Comparison of ENCODE assay signal across 1 cellular context in the genomic region with DNA sequence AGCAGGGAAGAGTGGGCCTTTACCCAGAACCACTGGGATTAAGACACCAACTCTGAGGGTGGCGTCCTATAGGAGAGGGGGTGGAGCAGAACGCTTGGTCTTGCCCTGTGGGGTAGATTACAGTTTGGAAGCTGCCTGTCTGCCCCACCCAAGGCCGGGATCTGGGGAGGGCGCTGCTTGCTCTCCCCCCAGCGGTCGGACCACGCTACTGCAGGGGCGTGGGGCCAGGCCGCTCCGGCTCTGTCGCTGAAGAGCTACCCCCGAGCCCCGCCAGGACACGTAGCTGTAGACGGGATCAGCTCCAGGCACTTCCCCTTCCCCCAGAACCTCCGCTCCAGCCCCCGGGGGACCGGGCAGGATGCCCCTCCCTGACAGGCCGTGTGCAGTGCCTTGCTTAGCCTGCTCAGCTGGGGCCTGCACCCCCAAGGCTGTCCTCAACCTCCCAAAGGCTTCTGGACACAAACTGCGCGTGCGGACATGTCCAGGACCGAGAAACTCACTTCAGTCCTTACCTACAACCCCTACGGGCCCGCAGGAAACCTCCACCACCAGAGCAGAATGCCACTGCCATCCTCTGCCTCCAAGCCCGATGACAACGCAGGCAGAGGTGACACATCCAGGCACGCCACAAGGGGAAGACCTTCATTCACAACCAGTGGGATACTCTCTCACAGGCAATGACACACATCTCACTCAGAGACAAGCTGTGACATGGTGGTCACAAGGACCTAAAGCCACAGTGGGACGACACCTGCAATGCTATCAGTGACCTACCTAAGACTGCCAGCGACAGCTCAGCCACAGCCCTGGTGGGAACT.
TF ChIP-seq lines count a peak whose summit lies in the region.

No MANE protein-coding gene starts in this region.

TF ChIP-seq in K562, 482 proteins besides CTCF, POLR2A, EP300 and RAD21 (continued from another document and continues in another):
- TF ChIP-seq, protein P1, sequence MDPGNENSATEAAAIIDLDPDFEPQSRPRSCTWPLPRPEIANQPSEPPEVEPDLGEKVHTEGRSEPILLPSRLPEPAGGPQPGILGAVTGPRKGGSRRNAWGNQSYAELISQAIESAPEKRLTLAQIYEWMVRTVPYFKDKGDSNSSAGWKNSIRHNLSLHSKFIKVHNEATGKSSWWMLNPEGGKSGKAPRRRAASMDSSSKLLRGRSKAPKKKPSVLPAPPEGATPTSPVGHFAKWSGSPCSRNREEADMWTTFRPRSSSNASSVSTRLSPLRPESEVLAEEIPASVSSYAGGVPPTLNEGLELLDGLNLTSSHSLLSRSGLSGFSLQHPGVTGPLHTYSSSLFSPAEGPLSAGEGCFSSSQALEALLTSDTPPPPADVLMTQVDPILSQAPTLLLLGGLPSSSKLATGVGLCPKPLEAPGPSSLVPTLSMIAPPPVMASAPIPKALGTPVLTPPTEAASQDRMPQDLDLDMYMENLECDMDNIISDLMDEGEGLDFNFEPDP (CRISPR knock-in tag; IDR thresholded peaks at IDR 0.05) = no peak
- no peak for TF ChIP-seq RFX5 (IDR thresholded peaks at IDR 0.05; ENCODE audit: low read depth, low read length)
- TF ChIP-seq PYGO2 (tag; IDR thresholded peaks at IDR 0.05) = no peak
- no peak for TF ChIP-seq KDM5B (IDR thresholded peaks at IDR 0.05; ENCODE audit: insufficient replicate concordance, low read depth, low read length)
- TF ChIP-seq ZNF561 (CRISPR knock-in tag; conservative IDR thresholded peaks at IDR 0.05) = 0 out of 2 replicates have a peak, but pooled peaks have one; percentile 35
- TF ChIP-seq, protein P2, sequence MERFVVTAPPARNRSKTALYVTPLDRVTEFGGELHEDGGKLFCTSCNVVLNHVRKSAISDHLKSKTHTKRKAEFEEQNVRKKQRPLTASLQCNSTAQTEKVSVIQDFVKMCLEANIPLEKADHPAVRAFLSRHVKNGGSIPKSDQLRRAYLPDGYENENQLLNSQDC (CRISPR knock-in tag; IDR thresholded peaks at IDR 0.05) = no peak
- 0 out of 2 replicates have a peak, but pooled peaks have one; percentile 50 for TF ChIP-seq HDGF (IDR thresholded peaks at IDR 0.05)
- no peak for TF ChIP-seq SRSF1 (IDR thresholded peaks at IDR 0.05; ENCODE audit: low read depth, low read length)
- TF ChIP-seq ZC3H11A (IDR thresholded peaks at IDR 0.05; ENCODE audit: low read depth, low read length) = no peak
- no peak for TF ChIP-seq SUPT5H (IDR thresholded peaks at IDR 0.05)
- peak; percentile 37; the same call in 1 of the 2 replicates for TF ChIP-seq POLR2G (IDR thresholded peaks at IDR 0.05; ENCODE audit: low read depth, low read length)
- no peak for TF ChIP-seq HOXB6 (CRISPR knock-in tag; IDR thresholded peaks at IDR 0.05; ENCODE audit: borderline replicate concordance)
- TF ChIP-seq HDAC1 (IDR thresholded peaks at IDR 0.05) = no peak
- TF ChIP-seq KLF6 (CRISPR knock-in tag; IDR thresholded peaks at IDR 0.05; ENCODE audit: borderline replicate concordance) = peak; percentile 30; the same call in 1 of the 2 replicates
- no peak for TF ChIP-seq ZNF785 (CRISPR knock-in tag; IDR thresholded peaks at IDR 0.05)
- no peak for TF ChIP-seq MTA2 (IDR thresholded peaks at IDR 0.05; ENCODE audit: low read depth)
- TF ChIP-seq, protein P3, sequence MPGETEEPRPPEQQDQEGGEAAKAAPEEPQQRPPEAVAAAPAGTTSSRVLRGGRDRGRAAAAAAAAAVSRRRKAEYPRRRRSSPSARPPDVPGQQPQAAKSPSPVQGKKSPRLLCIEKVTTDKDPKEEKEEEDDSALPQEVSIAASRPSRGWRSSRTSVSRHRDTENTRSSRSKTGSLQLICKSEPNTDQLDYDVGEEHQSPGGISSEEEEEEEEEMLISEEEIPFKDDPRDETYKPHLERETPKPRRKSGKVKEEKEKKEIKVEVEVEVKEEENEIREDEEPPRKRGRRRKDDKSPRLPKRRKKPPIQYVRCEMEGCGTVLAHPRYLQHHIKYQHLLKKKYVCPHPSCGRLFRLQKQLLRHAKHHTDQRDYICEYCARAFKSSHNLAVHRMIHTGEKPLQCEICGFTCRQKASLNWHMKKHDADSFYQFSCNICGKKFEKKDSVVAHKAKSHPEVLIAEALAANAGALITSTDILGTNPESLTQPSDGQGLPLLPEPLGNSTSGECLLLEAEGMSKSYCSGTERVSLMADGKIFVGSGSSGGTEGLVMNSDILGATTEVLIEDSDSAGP (CRISPR knock-in tag; IDR thresholded peaks at IDR 0.05) = no peak
- TF ChIP-seq, protein P4, sequence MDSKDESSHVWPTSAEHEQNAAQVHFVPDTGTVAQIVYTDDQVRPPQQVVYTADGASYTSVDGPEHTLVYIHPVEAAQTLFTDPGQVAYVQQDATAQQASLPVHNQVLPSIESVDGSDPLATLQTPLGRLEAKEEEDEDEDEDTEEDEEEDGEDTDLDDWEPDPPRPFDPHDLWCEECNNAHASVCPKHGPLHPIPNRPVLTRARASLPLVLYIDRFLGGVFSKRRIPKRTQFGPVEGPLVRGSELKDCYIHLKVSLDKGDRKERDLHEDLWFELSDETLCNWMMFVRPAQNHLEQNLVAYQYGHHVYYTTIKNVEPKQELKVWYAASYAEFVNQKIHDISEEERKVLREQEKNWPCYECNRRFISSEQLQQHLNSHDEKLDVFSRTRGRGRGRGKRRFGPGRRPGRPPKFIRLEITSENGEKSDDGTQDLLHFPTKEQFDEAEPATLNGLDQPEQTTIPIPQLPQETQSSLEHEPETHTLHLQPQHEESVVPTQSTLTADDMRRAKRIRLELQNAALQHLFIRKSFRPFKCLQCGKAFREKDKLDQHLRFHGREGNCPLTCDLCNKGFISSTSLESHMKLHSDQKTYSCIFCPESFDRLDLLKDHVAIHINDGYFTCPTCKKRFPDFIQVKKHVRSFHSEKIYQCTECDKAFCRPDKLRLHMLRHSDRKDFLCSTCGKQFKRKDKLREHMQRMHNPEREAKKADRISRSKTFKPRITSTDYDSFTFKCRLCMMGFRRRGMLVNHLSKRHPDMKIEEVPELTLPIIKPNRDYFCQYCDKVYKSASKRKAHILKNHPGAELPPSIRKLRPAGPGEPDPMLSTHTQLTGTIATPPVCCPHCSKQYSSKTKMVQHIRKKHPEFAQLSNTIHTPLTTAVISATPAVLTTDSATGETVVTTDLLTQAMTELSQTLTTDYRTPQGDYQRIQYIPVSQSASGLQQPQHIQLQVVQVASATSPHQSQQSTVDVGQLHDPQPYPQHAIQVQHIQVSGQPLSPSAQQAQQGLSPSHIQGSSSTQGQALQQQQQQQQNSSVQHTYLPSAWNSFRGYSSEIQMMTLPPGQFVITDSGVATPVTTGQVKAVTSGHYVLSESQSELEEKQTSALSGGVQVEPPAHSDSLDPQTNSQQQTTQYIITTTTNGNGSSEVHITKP (IDR thresholded peaks at IDR 0.05; ENCODE audit: partially characterized antibody) = peak; percentile 84
- TF ChIP-seq, protein P5, sequence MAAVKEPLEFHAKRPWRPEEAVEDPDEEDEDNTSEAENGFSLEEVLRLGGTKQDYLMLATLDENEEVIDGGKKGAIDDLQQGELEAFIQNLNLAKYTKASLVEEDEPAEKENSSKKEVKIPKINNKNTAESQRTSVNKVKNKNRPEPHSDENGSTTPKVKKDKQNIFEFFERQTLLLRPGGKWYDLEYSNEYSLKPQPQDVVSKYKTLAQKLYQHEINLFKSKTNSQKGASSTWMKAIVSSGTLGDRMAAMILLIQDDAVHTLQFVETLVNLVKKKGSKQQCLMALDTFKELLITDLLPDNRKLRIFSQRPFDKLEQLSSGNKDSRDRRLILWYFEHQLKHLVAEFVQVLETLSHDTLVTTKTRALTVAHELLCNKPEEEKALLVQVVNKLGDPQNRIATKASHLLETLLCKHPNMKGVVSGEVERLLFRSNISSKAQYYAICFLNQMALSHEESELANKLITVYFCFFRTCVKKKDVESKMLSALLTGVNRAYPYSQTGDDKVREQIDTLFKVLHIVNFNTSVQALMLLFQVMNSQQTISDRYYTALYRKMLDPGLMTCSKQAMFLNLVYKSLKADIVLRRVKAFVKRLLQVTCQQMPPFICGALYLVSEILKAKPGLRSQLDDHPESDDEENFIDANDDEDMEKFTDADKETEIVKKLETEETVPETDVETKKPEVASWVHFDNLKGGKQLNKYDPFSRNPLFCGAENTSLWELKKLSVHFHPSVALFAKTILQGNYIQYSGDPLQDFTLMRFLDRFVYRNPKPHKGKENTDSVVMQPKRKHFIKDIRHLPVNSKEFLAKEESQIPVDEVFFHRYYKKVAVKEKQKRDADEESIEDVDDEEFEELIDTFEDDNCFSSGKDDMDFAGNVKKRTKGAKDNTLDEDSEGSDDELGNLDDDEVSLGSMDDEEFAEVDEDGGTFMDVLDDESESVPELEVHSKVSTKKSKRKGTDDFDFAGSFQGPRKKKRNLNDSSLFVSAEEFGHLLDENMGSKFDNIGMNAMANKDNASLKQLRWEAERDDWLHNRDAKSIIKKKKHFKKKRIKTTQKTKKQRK (IDR thresholded peaks at IDR 0.05; ENCODE audit: borderline replicate concordance, low read depth, low read length) = no peak
- no peak for TF ChIP-seq CHD4 (IDR thresholded peaks at IDR 0.05; ENCODE audit: insufficient read depth, insufficient replicate concordance, low read depth, low read length, poor library complexity, severe bottlenecking)
- TF ChIP-seq LEF1 (IDR thresholded peaks at IDR 0.05) = no peak
- TF ChIP-seq, protein P6, sequence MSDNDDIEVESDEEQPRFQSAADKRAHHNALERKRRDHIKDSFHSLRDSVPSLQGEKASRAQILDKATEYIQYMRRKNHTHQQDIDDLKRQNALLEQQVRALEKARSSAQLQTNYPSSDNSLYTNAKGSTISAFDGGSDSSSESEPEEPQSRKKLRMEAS (CRISPR knock-in tag; IDR thresholded peaks at IDR 0.05) = peak; percentile 30
- TF ChIP-seq, protein P7, sequence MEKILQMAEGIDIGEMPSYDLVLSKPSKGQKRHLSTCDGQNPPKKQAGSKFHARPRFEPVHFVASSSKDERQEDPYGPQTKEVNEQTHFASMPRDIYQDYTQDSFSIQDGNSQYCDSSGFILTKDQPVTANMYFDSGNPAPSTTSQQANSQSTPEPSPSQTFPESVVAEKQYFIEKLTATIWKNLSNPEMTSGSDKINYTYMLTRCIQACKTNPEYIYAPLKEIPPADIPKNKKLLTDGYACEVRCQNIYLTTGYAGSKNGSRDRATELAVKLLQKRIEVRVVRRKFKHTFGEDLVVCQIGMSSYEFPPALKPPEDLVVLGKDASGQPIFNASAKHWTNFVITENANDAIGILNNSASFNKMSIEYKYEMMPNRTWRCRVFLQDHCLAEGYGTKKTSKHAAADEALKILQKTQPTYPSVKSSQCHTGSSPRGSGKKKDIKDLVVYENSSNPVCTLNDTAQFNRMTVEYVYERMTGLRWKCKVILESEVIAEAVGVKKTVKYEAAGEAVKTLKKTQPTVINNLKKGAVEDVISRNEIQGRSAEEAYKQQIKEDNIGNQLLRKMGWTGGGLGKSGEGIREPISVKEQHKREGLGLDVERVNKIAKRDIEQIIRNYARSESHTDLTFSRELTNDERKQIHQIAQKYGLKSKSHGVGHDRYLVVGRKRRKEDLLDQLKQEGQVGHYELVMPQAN (IDR thresholded peaks at IDR 0.05; ENCODE audit: borderline replicate concordance) = no peak
- TF ChIP-seq ZBTB1 (CRISPR knock-in tag; IDR thresholded peaks at IDR 0.05; ENCODE audit: borderline replicate concordance, low read depth) = peak; percentile 43; the same call in 1 of the 2 replicates
- no peak for TF ChIP-seq NCOA4 (IDR thresholded peaks at IDR 0.05; ENCODE audit: partially characterized antibody)
- no peak for TF ChIP-seq MCM3 (IDR thresholded peaks at IDR 0.05)
- TF ChIP-seq, protein P8, sequence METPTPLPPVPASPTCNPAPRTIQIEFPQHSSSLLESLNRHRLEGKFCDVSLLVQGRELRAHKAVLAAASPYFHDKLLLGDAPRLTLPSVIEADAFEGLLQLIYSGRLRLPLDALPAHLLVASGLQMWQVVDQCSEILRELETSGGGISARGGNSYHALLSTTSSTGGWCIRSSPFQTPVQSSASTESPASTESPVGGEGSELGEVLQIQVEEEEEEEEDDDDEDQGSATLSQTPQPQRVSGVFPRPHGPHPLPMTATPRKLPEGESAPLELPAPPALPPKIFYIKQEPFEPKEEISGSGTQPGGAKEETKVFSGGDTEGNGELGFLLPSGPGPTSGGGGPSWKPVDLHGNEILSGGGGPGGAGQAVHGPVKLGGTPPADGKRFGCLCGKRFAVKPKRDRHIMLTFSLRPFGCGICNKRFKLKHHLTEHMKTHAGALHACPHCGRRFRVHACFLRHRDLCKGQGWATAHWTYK (CRISPR knock-in tag; IDR thresholded peaks at IDR 0.05) = peak; percentile 15; the same call in 1 of the 2 replicates
- TF ChIP-seq, protein P9, sequence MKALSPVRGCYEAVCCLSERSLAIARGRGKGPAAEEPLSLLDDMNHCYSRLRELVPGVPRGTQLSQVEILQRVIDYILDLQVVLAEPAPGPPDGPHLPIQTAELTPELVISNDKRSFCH (CRISPR knock-in tag; IDR thresholded peaks at IDR 0.05) = no peak
- TF ChIP-seq, protein P9 (tag; IDR thresholded peaks at IDR 0.05) = no peak
- TF ChIP-seq EGR1 (conservative IDR thresholded peaks at IDR 0.05) = no peak
- TF ChIP-seq, protein P10, sequence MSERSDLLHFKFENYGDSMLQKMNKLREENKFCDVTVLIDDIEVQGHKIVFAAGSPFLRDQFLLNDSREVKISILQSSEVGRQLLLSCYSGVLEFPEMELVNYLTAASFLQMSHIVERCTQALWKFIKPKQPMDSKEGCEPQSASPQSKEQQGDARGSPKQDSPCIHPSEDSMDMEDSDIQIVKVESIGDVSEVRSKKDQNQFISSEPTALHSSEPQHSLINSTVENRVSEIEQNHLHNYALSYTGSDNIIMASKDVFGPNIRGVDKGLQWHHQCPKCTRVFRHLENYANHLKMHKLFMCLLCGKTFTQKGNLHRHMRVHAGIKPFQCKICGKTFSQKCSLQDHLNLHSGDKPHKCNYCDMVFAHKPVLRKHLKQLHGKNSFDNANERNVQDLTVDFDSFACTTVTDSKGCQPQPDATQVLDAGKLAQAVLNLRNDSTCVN (CRISPR knock-in tag; IDR thresholded peaks at IDR 0.05) = no peak
- TF ChIP-seq ZNF140 (CRISPR knock-in tag; IDR thresholded peaks at IDR 0.05) = no peak
- TF ChIP-seq ZNF165 (CRISPR knock-in tag; IDR thresholded peaks at IDR 0.05; ENCODE audit: borderline replicate concordance) = 0 out of 2 replicates have a peak, but pooled peaks have one; percentile 8
- TF ChIP-seq MCM7 (IDR thresholded peaks at IDR 0.05) = no peak
- TF ChIP-seq ZFX (CRISPR knock-in tag; IDR thresholded peaks at IDR 0.05) = peak; percentile 54
- TF ChIP-seq NFE2L1 (tag; IDR thresholded peaks at IDR 0.05; ENCODE audit: borderline replicate concordance, low read depth) = no peak
- TF ChIP-seq ZNF644 (tag; IDR thresholded peaks at IDR 0.05; ENCODE audit: low read depth) = no peak
- TF ChIP-seq, protein P11, sequence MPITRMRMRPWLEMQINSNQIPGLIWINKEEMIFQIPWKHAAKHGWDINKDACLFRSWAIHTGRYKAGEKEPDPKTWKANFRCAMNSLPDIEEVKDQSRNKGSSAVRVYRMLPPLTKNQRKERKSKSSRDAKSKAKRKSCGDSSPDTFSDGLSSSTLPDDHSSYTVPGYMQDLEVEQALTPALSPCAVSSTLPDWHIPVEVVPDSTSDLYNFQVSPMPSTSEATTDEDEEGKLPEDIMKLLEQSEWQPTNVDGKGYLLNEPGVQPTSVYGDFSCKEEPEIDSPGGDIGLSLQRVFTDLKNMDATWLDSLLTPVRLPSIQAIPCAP (CRISPR knock-in tag; IDR thresholded peaks at IDR 0.05; ENCODE audit: borderline replicate concordance) = no peak
- peak; percentile 41; the same call in 1 of the 2 replicates for TF ChIP-seq RBFOX2 (IDR thresholded peaks at IDR 0.05; ENCODE audit: low read depth, low read length)
- no peak for TF ChIP-seq ZNF445 (CRISPR knock-in tag; IDR thresholded peaks at IDR 0.05; ENCODE audit: low read depth)
- no peak for TF ChIP-seq ZNF224 (CRISPR knock-in tag; IDR thresholded peaks at IDR 0.05)
- no peak for TF ChIP-seq DDX20 (tag; IDR thresholded peaks at IDR 0.05; ENCODE audit: low read depth)
- 0 out of 2 replicates have a peak, but pooled peaks have one; percentile 57 for TF ChIP-seq KLF13 (tag; IDR thresholded peaks at IDR 0.05; ENCODE audit: borderline replicate concordance, low read depth)
- TF ChIP-seq NFIX (CRISPR knock-in tag; IDR thresholded peaks at IDR 0.05; ENCODE audit: low read depth) = no peak
- TF ChIP-seq FIP1L1 (IDR thresholded peaks at IDR 0.05; ENCODE audit: low read depth, low read length, poor library complexity, severe bottlenecking) = peak; percentile 43
